ENCODE assay signal across 1 cellular context in genomic region chr6:53048431-53049195, GRCh38.
TF ChIP-seq lines count a peak whose summit lies in the region.

No MANE protein-coding gene starts in this region.

TF ChIP-seq in SK-N-SH, 30 proteins besides CTCF, POLR2A, EP300 and RAD21 (continued from another document):
- TF ChIP-seq, protein P1, sequence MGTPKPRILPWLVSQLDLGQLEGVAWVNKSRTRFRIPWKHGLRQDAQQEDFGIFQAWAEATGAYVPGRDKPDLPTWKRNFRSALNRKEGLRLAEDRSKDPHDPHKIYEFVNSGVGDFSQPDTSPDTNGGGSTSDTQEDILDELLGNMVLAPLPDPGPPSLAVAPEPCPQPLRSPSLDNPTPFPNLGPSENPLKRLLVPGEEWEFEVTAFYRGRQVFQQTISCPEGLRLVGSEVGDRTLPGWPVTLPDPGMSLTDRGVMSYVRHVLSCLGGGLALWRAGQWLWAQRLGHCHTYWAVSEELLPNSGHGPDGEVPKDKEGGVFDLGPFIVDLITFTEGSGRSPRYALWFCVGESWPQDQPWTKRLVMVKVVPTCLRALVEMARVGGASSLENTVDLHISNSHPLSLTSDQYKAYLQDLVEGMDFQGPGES (IDR thresholded peaks at IDR 0.05; ENCODE audit: low read depth, low read length), result no peak
- peak; percentile 51 for TF ChIP-seq POLR2AphosphoS5 (IDR thresholded peaks at IDR 0.05; ENCODE audit: low read depth, low read length)
